In genomic region chr22:36277482-36278291, GRCh38 we compare ENCODE assay signal across 1 cellular context.
TF ChIP-seq lines count a peak whose summit lies in the region.

No MANE protein-coding gene starts in this region.

TF ChIP-seq in K562, 482 proteins besides CTCF, POLR2A, EP300 and RAD21 (continued from another document):
- TF ChIP-seq NONO (IDR thresholded peaks at IDR 0.05; ENCODE audit: low read depth in 2 of 2, low read length in 1 of 2) (no peak), POLR2G (IDR thresholded peaks at IDR 0.05; ENCODE audit: low read depth, low read length) (0 out of 2 replicates have a peak, but pooled peaks have one; percentile 24), SMC3 (conservative IDR thresholded peaks at IDR 0.05; ENCODE audit: insufficient read depth, low read depth, low read length) (peak; percentile 51; the same call in 1 of the 2 replicates), VEZF1 (CRISPR knock-in tag; IDR thresholded peaks at IDR 0.05) (peak; percentile 48), CREM (IDR thresholded peaks at IDR 0.05; ENCODE audit: low read depth) (peak; percentile 30; the same call in 1 of the 2 replicates), SIRT6 (IDR thresholded peaks at IDR 0.05; ENCODE audit: low read depth, low read length) (no peak)
